1 cellular context compared by ENCODE assay signal in the genomic region with DNA sequence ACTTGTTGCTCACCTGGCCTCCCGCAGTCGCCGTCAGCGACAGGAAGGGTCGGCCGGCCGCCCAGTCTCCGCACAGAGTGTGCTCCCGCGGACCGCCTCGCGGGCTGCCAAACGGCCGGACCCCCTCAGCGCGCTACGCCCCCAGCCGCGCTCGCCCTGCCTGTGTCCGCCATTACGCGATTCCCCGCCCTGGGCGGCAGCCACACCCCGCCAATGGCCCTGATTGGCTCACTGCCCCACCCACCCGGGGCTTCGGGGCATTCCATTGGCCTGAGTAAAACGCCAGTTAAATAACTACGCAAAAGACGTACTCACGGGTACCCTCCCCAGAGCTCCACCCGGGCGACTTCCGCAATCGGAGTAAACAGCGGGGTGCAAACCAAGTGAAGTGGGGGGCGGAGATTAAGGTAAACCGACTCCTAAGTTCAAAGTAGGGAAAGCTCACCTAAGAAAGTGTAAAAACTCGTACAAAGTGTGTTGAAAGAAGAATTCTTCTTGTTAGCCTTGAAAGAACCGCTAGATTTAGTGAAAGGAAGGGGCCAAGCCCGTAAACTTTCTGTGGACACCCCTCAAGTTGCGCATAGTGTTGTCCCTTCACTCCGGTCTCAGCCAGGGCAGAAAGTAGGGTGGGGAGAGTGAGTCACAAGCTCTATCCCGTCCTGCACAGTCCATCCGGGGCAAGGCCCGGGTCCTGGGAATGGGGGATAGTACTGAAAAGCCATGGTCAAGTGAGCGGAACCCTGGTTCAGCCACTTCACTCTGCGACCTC.
TF ChIP-seq lines count a peak whose summit lies in the region.

A gene with protein sequence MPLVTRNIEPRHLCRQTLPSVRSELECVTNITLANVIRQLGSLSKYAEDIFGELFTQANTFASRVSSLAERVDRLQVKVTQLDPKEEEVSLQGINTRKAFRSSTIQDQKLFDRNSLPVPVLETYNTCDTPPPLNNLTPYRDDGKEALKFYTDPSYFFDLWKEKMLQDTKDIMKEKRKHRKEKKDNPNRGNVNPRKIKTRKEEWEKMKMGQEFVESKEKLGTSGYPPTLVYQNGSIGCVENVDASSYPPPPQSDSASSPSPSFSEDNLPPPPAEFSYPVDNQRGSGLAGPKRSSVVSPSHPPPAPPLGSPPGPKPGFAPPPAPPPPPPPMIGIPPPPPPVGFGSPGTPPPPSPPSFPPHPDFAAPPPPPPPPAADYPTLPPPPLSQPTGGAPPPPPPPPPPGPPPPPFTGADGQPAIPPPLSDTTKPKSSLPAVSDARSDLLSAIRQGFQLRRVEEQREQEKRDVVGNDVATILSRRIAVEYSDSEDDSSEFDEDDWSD (minus strand): TSS at position 195 of the 769 bp plus-strand sequence. CDS start 61,277 bp downstream, outside the sequence.

TF ChIP-seq in WTC11, 78 proteins besides CTCF, POLR2A, EP300 and RAD21 (continued from another document and continues in another):
- TF ChIP-seq ZNF532 (CRISPR knock-in tag; IDR thresholded peaks at IDR 0.05; ENCODE audit: borderline replicate concordance) (no peak), NFYB (CRISPR knock-in tag; conservative IDR thresholded peaks at IDR 0.05; ENCODE audit: low read depth) (peak; percentile 99), TEAD4 (CRISPR knock-in tag; IDR thresholded peaks at IDR 0.05) (no peak), ZNF423 (CRISPR knock-in tag; IDR thresholded peaks at IDR 0.05) (peak; percentile 55; the same call in 1 of the 2 replicates), ZNF138 (CRISPR knock-in tag; conservative IDR thresholded peaks at IDR 0.05) (no peak), HMGA2 (CRISPR knock-in tag; IDR thresholded peaks at IDR 0.05) (no peak), ETV6 (CRISPR knock-in tag; IDR thresholded peaks at IDR 0.05) (0 out of 2 replicates have a peak, but pooled peaks have one; percentile 55), SP1 (CRISPR knock-in tag; conservative IDR thresholded peaks at IDR 0.05) (peak; percentile 94), AR (CRISPR knock-in tag; IDR thresholded peaks at IDR 0.05) (no peak), E2F5 (CRISPR knock-in tag; IDR thresholded peaks at IDR 0.05) (peak; percentile 80), NR3C1 (CRISPR knock-in tag; conservative IDR thresholded peaks at IDR 0.05; ENCODE audit: low read depth) (no peak), FOXJ3 (CRISPR knock-in tag; IDR thresholded peaks at IDR 0.05; ENCODE audit: borderline replicate concordance) (no peak), ZNF232 (CRISPR knock-in tag; IDR thresholded peaks at IDR 0.05) (no peak), FOXP4 (CRISPR knock-in tag; IDR thresholded peaks at IDR 0.05) (peak; percentile 41), ZNF219 (CRISPR knock-in tag; IDR thresholded peaks at IDR 0.05; ENCODE audit: borderline replicate concordance) (no peak), STAT6 (CRISPR knock-in tag; conservative IDR thresholded peaks at IDR 0.05; ENCODE audit: low read depth) (no peak), EMX1 (CRISPR knock-in tag; IDR thresholded peaks at IDR 0.05) (no peak), PREB (CRISPR knock-in tag; IDR thresholded peaks at IDR 0.05; ENCODE audit: borderline replicate concordance) (no peak)
- TF ChIP-seq, protein P1, sequence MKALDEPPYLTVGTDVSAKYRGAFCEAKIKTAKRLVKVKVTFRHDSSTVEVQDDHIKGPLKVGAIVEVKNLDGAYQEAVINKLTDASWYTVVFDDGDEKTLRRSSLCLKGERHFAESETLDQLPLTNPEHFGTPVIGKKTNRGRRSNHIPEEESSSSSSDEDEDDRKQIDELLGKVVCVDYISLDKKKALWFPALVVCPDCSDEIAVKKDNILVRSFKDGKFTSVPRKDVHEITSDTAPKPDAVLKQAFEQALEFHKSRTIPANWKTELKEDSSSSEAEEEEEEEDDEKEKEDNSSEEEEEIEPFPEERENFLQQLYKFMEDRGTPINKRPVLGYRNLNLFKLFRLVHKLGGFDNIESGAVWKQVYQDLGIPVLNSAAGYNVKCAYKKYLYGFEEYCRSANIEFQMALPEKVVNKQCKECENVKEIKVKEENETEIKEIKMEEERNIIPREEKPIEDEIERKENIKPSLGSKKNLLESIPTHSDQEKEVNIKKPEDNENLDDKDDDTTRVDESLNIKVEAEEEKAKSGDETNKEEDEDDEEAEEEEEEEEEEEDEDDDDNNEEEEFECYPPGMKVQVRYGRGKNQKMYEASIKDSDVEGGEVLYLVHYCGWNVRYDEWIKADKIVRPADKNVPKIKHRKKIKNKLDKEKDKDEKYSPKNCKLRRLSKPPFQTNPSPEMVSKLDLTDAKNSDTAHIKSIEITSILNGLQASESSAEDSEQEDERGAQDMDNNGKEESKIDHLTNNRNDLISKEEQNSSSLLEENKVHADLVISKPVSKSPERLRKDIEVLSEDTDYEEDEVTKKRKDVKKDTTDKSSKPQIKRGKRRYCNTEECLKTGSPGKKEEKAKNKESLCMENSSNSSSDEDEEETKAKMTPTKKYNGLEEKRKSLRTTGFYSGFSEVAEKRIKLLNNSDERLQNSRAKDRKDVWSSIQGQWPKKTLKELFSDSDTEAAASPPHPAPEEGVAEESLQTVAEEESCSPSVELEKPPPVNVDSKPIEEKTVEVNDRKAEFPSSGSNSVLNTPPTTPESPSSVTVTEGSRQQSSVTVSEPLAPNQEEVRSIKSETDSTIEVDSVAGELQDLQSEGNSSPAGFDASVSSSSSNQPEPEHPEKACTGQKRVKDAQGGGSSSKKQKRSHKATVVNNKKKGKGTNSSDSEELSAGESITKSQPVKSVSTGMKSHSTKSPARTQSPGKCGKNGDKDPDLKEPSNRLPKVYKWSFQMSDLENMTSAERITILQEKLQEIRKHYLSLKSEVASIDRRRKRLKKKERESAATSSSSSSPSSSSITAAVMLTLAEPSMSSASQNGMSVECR (CRISPR knock-in tag; IDR thresholded peaks at IDR 0.05; ENCODE audit: borderline replicate concordance), result peak; percentile 83; the same call in 1 of the 2 replicates
- TF ChIP-seq, protein P2, sequence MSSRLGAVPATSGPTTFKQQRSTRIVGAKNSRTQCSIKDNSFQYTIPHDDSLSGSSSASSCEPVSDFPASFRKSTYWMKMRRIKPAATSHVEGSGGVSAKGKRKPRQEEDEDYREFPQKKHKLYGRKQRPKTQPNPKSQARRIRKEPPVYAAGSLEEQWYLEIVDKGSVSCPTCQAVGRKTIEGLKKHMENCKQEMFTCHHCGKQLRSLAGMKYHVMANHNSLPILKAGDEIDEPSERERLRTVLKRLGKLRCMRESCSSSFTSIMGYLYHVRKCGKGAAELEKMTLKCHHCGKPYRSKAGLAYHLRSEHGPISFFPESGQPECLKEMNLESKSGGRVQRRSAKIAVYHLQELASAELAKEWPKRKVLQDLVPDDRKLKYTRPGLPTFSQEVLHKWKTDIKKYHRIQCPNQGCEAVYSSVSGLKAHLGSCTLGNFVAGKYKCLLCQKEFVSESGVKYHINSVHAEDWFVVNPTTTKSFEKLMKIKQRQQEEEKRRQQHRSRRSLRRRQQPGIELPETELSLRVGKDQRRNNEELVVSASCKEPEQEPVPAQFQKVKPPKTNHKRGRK (CRISPR knock-in tag; IDR thresholded peaks at IDR 0.05; ENCODE audit: borderline replicate concordance), result no peak
- TF ChIP-seq, protein P3, sequence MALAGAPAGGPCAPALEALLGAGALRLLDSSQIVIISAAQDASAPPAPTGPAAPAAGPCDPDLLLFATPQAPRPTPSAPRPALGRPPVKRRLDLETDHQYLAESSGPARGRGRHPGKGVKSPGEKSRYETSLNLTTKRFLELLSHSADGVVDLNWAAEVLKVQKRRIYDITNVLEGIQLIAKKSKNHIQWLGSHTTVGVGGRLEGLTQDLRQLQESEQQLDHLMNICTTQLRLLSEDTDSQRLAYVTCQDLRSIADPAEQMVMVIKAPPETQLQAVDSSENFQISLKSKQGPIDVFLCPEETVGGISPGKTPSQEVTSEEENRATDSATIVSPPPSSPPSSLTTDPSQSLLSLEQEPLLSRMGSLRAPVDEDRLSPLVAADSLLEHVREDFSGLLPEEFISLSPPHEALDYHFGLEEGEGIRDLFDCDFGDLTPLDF (CRISPR knock-in tag; IDR thresholded peaks at IDR 0.05), result no peak
